Comparison of ENCODE assay signal across 26 cellular contexts in the genomic region with DNA sequence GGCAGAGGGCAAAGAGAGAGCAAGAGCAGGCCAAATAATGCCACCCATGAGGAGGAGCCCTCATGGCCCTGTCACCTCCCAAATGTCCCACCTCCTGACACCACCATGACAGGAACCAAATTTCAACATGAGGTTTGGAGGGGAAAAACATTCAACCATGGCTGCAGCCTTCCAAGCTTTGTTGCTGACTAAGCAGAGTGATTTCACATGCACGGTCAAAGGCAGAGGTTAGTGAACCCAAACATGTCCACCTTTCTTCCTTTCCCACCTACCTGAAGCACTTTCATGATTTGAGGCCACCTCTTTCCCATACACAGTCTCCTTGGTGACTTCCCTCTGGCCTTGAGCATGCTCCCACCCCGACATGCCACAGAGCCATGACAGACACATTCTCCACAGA.
"Had no signal": no experiment of that assay in that cellular context is flagged by ENCODE, and none has a peak within 500 bp of the region (broad histone marks: within the 10 kb centered on the region; RNA-seq: fewer than 3 reads in every experiment).

No MANE protein-coding gene starts in this region.

- H3K36me3 ChIP-seq: MG63 had no signal

- H3K4me2 ChIP-seq: PC-9 had no signal

- DNase-seq: Kasumi-1, MG63, NCI-H1048, NCI-H1092 treated with DMSO at 0.1 percent for 48 hours, NCI-H146, NCI-H1694, NCI-H187, NCI-H1930, NCI-H2029 treated with DMSO at 0.1 percent for 48 hours, NCI-H2107, NCI-H2171, NCI-H226, NCI-H446 treated with DMSO at 0.1 percent for 48 hours, NCI-H510A, NCI-H524, NCI-H526, PC-9, SHP77, SIG-M5, SJCRH30 had no signal

- H3K27ac ChIP-seq: PC-9, RWPE1, SJCRH30, SK-N-MC had no signal

- ATAC-seq: Panc1, Right ventricle myocardium inferior, SK-N-SH treated with all-trans-retinoic acid at 6 μM for 48 hours had no signal

- FAIRE-seq: RCC 7860 had no signal

- H2AFZ ChIP-seq: PC-9 had no signal

- H3K9me3 ChIP-seq: MG63, SJCRH30 had no signal

- H3K27me3 ChIP-seq: MG63, SJCRH30 had no signal

- H3K4me3 ChIP-seq: MG63, PC-9, SJCRH30, SK-N-MC had no signal
